In genomic region chr10:95201736-95202135, GRCh38 we compare ENCODE assay signal across 13 cellular contexts. TPM values are rescaled to one million over a fixed set of nuclear protein-coding genes. Genes with fewer than 3 reads are reported as not detected.
DNase-seq lines count a peak whose midpoint lies in the region; ATAC-seq and TF ChIP-seq lines count a peak whose summit lies in the region.
"Had no signal": no experiment of that assay in that cellular context is flagged by ENCODE, and none has a peak within 500 bp of the region (broad histone marks: within the 10 kb centered on the region; RNA-seq: fewer than 3 reads in every experiment).

No MANE protein-coding gene starts in this region.

- no peak for TF ChIP-seq POLR2A in thyroid gland (IDR thresholded peaks at IDR 0.05)

- 92 to 100% methylated on average over 4 of the region's 4 CpGs for WGBS in thyroid gland, 2 donors

- in situ Hi-C loops in brain microvascular endothelial cell (cut with HindIII; ENCODE audit: low pct_ligation_motif_present, low sequenced_read_pairs) = no loop called here

- TF ChIP-seq CTCF in GM12865 (IDR thresholded peaks at IDR 0.05; ENCODE audit: insufficient read depth, low read depth, low read length, missing control alignments) = peak; percentile 25
- TF ChIP-seq CTCF in brain microvascular endothelial cell (IDR thresholded peaks at IDR 0.05; ENCODE audit: low read depth, low read length, missing control alignments) = peak; percentile 74
- TF ChIP-seq CTCF in thyroid gland (IDR thresholded peaks at IDR 0.05) = no peak

- no peak for ATAC-seq in GM21526 (IDR thresholded peaks at IDR 0.05; ENCODE audit: low FRiP score, unreplicated experiment)
- no peak for ATAC-seq in left colon

- no peaks in the 10 kb centered on the region for H3K9me3 ChIP-seq in thyroid gland

- H3K4me3 ChIP-seq in GM12865 (ENCODE audit: low read depth, low read length) (no peak overlapping the region), brain microvascular endothelial cell (ENCODE audit: low read depth, low read length) (no peak overlapping the region), thyroid gland (replicated peaks in 1 of 3) (no peak overlapping the region), H7 (ENCODE audit: insufficient read depth, low read depth, low read length) (no peak overlapping the region)

- H3K27ac ChIP-seq in brain microvascular endothelial cell = no peak overlapping the region
- no peak overlapping the region for H3K27ac ChIP-seq in thyroid gland

- intact Hi-C loops in thyroid gland (cut with DNase I) (loop anchor here (10.0 kb wide), 1 partner anchor 163 kb away; no protein-coding TSS in a partner anchor), left colon (cut with DNase I, micrococcal nuclease) (no loop called here)

- H3K36me3 ChIP-seq in brain microvascular endothelial cell (replicated peaks) (no peaks in the 10 kb centered on the region), thyroid gland (no peaks in the 10 kb centered on the region), H7 (replicated peaks; ENCODE audit: control insufficient read depth, insufficient read depth, low read length) (0 out of 2 replicates have a peak, but pooled peaks cover 1% of the 10 kb centered on the region)

- no peaks in the 10 kb centered on the region for H3K4me1 ChIP-seq in thyroid gland

- no peaks in the 10 kb centered on the region for H3K27me3 ChIP-seq in brain microvascular endothelial cell (replicated peaks)
- H3K27me3 ChIP-seq in thyroid gland = no peaks in the 10 kb centered on the region
- H3K27me3 ChIP-seq in H7 (ENCODE audit: control insufficient read depth, insufficient read depth, low read length) = no peaks in the 10 kb centered on the region

- DNase-seq in GM12865 (ENCODE audit: low read depth) (peak; percentile 31), M059J (ENCODE audit: low read depth) (peak; percentile 77), brain microvascular endothelial cell (peak; percentile 21), myocyte (ENCODE audit: low read depth) (peak; percentile 42), thyroid gland (no peak), H7 (no peak), left colon (no peak)
- DNase-seq: activated CD4-positive, CD25-positive, alpha-beta regulatory T cell treated with anti-CD3 and anti-CD28 coated beads, Interleukin-2, amount 50 U/mL, for 72 hours; NCI-H2029 treated with DMSO at 0.1 percent for 48 hours; nephron progenitor cell; Right ventricle myocardium superior; stimulated activated naive CD4-positive, alpha-beta T cell treated with Interleukin-2 at 50 U/mL for 16 hours had no signal

RNA-seq across cellular contexts. Expression of gene ACSM6, which starts 7.7 kb away (rescaled TPM):
- total RNA-seq in M059J (2014; rRNA removed; shearing (Covaris generic)) = not detected in 2 replicates
- total RNA-seq in myocyte (not detected in 2 replicates), thyroid gland (under 1 TPM in 3 of 4 donors, not detected in 1; 0.54 to 0.63 (median 0.56) TPM), left colon (not detected)
- 0.08 TPM for polyA plus RNA-seq in myocyte (2012)
- not detected in 2 replicates for total RNA-seq in H7 (2014; rRNA removed; shearing (Covaris generic))
- total RNA-seq: Right ventricle myocardium superior had no signal

Comparison
In these comparisons a context has a peak if more than half of its experiments do, and no peak if none do; other contexts are left out.
1. DNase-seq: peak in GM12865 (single experiment), M059J (single experiment), brain microvascular endothelial cell (single experiment) and myocyte (single experiment); none in thyroid gland (0 of 2), H7 (single experiment) and left colon (0 of 2).
2. CTCF ChIP-seq: peak in GM12865 (single experiment) and brain microvascular endothelial cell (single experiment); none in thyroid gland (0 of 6).